ENCODE assay signal across 8 cellular contexts in genomic region chr3:54853573-54854404, GRCh38.
DNase-seq lines count a peak whose midpoint lies in the region; ATAC-seq and TF ChIP-seq lines count a peak whose summit lies in the region.

No MANE protein-coding gene starts in this region.

- H3K27me3 ChIP-seq in Panc1 (ENCODE audit: control insufficient read depth, insufficient read depth, low read length) (no peaks in the 10 kb centered on the region), right atrium auricular region (no peaks in the 10 kb centered on the region)

- no peaks in the 10 kb centered on the region for H3K4me1 Mint-ChIP-seq in CD14-positive monocyte

- no peaks in the 10 kb centered on the region for H3K4me1 ChIP-seq in Panc1 (ENCODE audit: control insufficient read depth, insufficient read depth, low read length)
- no peaks in the 10 kb centered on the region for H3K4me1 ChIP-seq in right atrium auricular region

- H3K4me3 Mint-ChIP-seq in CD14-positive monocyte, result no peak overlapping the region

- TF ChIP-seq CTCF in CD14-positive monocyte (IDR thresholded peaks at IDR 0.05), result peak; percentile 93
- TF ChIP-seq CTCF in Panc1 (IDR thresholded peaks at IDR 0.05), result peak; percentile 89
- peak; percentile 81 to 90 for TF ChIP-seq CTCF in right atrium auricular region (IDR thresholded peaks at IDR 0.05)

- no TSS peak for BruUV-seq in Panc1 (replicated peaks; lab: Mats Ljungman, UMichigan)

- CTCF ChIA-PET in Panc1 (lab: Charles Lee), result no interaction called here

- intact Hi-C loops in CD14-positive monocyte (cut with micrococcal nuclease) (loop anchor here (5.0 to 10.0 kb wide), 3 partner anchors 321 to 1401 kb away; no protein-coding TSS in a partner anchor), Panc1 (cut with micrococcal nuclease; ENCODE audit: unreplicated experiment) (loop anchor here (5.0 to 10.0 kb wide), 2 partner anchors 161 to 329 kb away; no protein-coding TSS in a partner anchor), sciatic nerve (cut with DNase I) (loop anchor here (10.0 kb wide), 1 partner anchor 1401 kb away; no protein-coding TSS in a partner anchor)

- no peaks in the 10 kb centered on the region for H3K36me3 Mint-ChIP-seq in CD14-positive monocyte

- H3K27ac Mint-ChIP-seq in CD14-positive monocyte, result no peak overlapping the region

- ATAC-seq in GM19328 (IDR thresholded peaks at IDR 0.05; ENCODE audit: unreplicated experiment), result peak; percentile 72
- ATAC-seq in Panc1, result peak; percentile 99
- ATAC-seq in sciatic nerve, result peak; percentile 93
- no peak for ATAC-seq in GM18520 (IDR thresholded peaks at IDR 0.05; ENCODE audit: unreplicated experiment)

- H3K9me3 ChIP-seq in Panc1 (ENCODE audit: control insufficient read depth, insufficient read depth, low read depth, low read length) (no peaks in the 10 kb centered on the region), right atrium auricular region (no peaks in the 10 kb centered on the region)

- POLR2A ChIA-PET in Panc1 (lab: Charles Lee), result no interaction called here

- H3K4me3 ChIP-seq in Panc1 (ENCODE audit: low read depth in 2 of 2, low read length in 2 of 2) (no peak overlapping the region), right atrium auricular region (no peak overlapping the region)

- H3K27ac ChIP-seq in Panc1 (ENCODE audit: low read length), result no peak overlapping the region
- no peak overlapping the region for H3K27ac ChIP-seq in right atrium auricular region

- H3K27me3 Mint-ChIP-seq in CD14-positive monocyte (ENCODE audit: low read depth in 3 of 3), result peaks cover 1 to 8% (median 5%) of the 10 kb centered on the region in 3 donors

- in situ Hi-C loops in Panc1 (cut with HindIII; ENCODE audit: low pct_unique_long_range_greater_than_20kb, low sequenced_read_pairs), result no loop called here

- H3K9me3 Mint-ChIP-seq in CD14-positive monocyte, result no peaks in the 10 kb centered on the region

- no peak for DNase-seq in CD14-positive monocyte (ENCODE audit: low spot score)
- peak; percentile 24 for DNase-seq in HuH-7 (ENCODE audit: low spot score)
- DNase-seq in Panc1 (ENCODE audit: low read depth, low spot score), result no peak
- DNase-seq in amygdala (lab: John Stamatoyannopoulos, UW), result peak; percentile 10 to 88 (median 60)
- peak; percentile 82 for DNase-seq in right atrium auricular region (ENCODE audit: low spot score)
- DNase-seq in sciatic nerve (ENCODE audit: low spot score), result peak; percentile 89

- H3K36me3 ChIP-seq in Panc1 (ENCODE audit: control insufficient read depth, insufficient read depth, low read length) (no peaks in the 10 kb centered on the region), right atrium auricular region (no peaks in the 10 kb centered on the region)

Comparison
In these comparisons a context has a peak if more than half of its experiments do, and no peak if none do; other contexts are left out.
1. DNase-seq: peak in HuH-7 (single experiment), amygdala (56 of 56), right atrium auricular region (single experiment) and sciatic nerve (single experiment); none in CD14-positive monocyte (single experiment) and Panc1 (single experiment).
2. Peak in every context shown above with its lines, with median percentiles within 50 percentile points of each other: CTCF ChIP-seq.